ENCODE assay signal across 9 cellular contexts in genomic region chr18:63951302-63951705, GRCh38. TPM values are rescaled to one million over a fixed set of nuclear protein-coding genes. Genes with fewer than 3 reads are reported as not detected.
A peak's percentile ranks its signal among the peaks of the same experiment; 100 is the strongest.
DNase-seq lines count a peak whose midpoint lies in the region; ATAC-seq, FAIRE-seq and TF ChIP-seq lines count a peak whose summit lies in the region.
"Had no signal": no experiment of that assay in that cellular context is flagged by ENCODE, and none has a peak within 500 bp of the region (broad histone marks: within the 10 kb centered on the region; RNA-seq: fewer than 3 reads in every experiment).

No MANE protein-coding gene starts in this region.

- no peak overlapping the region for H3K4me3 ChIP-seq in left lung

- FAIRE-seq in RCC 7860 (lab: Jason Lieb, UNC): peak; percentile 71

- H3K36me3 ChIP-seq in left lung: no peaks in the 10 kb centered on the region

- ATAC-seq in HG02798 (IDR thresholded peaks at IDR 0.05; ENCODE audit: poor library complexity, unreplicated experiment) (peak; percentile 45), left cardiac atrium (no peak), left lung (no peak)
- peak; percentile 71 for ATAC-seq in stimulated activated naive CD8-positive, alpha-beta T cell treated with anti-CD3 and anti-CD28 coated beads, Interleukin-15, Interleukin-2, amounts not matched to agents 100 U/mL and 50 U/mL, for 24 hours

- no peak for TF ChIP-seq CTCF in left lung (IDR thresholded peaks at IDR 0.05)

- intact Hi-C loops in left cardiac atrium (cut with DNase I) (no loop called here), left lung (cut with DNase I) (no loop called here)

- peak; percentile 34 for DNase-seq in stimulated activated CD4-positive, alpha-beta T cell treated with anti-CD3 and anti-CD28 coated beads, Interleukin-1b, Interleukin-23, amount 100 ng/mL, for 48 hours
- DNase-seq in stimulated activated CD4-positive, alpha-beta T cell treated with anti-CD3 and anti-CD28 coated beads, Interleukin-12 subunit alpha, Interleukin-12 subunit beta, amount 100 ng/mL, for 4 hours: no peak
- DNase-seq in RCC 7860 (ENCODE audit: low spot score): no peak
- peak; percentile 30 for DNase-seq in stimulated activated naive CD8-positive, alpha-beta T cell treated with anti-CD3 and anti-CD28 coated beads, Interleukin-15, Interleukin-2, amounts not matched to agents 100 U/mL and 50 U/mL, for 24 hours
- DNase-seq in left cardiac atrium: no peak
- no peak for DNase-seq in C1 segment of cervical spinal cord (lab: John Stamatoyannopoulos, UW)
- no peak for DNase-seq in left lung

- peaks cover 7 to 12% of the 10 kb centered on the region in 2 donors for H3K4me1 ChIP-seq in left lung

- no peaks in the 10 kb centered on the region for H3K27me3 ChIP-seq in left lung

- no peaks in the 10 kb centered on the region for H3K9me3 ChIP-seq in left lung

- no peak overlapping the region for H3K27ac ChIP-seq in left lung
- H3K27ac ChIP-seq: VCaP had no signal

RNA-seq across cellular contexts. Expression of gene HMSD, which starts 2.2 kb away (rescaled TPM):
- total RNA-seq in left cardiac atrium (under 1 TPM in 1 of 2 donors, not detected in 1; 0.09 TPM), left lung (10 to 100 TPM in 1 of 2 donors, 1 to 10 TPM in 1; 4.7 to 10.8 TPM)

RNA-seq across cellular contexts. Expression of gene SERPINB8, which starts 18.6 kb away (rescaled TPM):
- total RNA-seq in left cardiac atrium: 10 to 100 TPM in 1 of 2 donors, 1 to 10 TPM in 1; 3.5 to 10.8 TPM
- 10 to 100 TPM; 16.9 to 26.7 TPM for total RNA-seq in left lung

RNA-seq across cellular contexts. Expression of gene SERPINB10, which starts 43.5 kb away (rescaled TPM):
- total RNA-seq in left cardiac atrium (not detected), left lung (under 1 TPM in 1 of 2 donors, not detected in 1; 0.58 TPM)

Comparison
In these comparisons a context has a peak if more than half of its experiments do, and no peak if none do; other contexts are left out.
1. DNase-seq: peak in stimulated activated CD4-positive, alpha-beta T cell treated with anti-CD3 and anti-CD28 coated beads, Interleukin-1b, Interleukin-23, amount 100 ng/mL, for 48 hours (single experiment) and stimulated activated naive CD8-positive, alpha-beta T cell treated with anti-CD3 and anti-CD28 coated beads, Interleukin-15, Interleukin-2, amounts not matched to agents 100 U/mL and 50 U/mL, for 24 hours (single experiment); none in stimulated activated CD4-positive, alpha-beta T cell treated with anti-CD3 and anti-CD28 coated beads, Interleukin-12 subunit alpha, Interleukin-12 subunit beta, amount 100 ng/mL, for 4 hours (single experiment), RCC 7860 (single experiment), left cardiac atrium (single experiment), C1 segment of cervical spinal cord (0 of 14) and left lung (0 of 2).
2. ATAC-seq: peak in HG02798 (single experiment) and stimulated activated naive CD8-positive, alpha-beta T cell treated with anti-CD3 and anti-CD28 coated beads, Interleukin-15, Interleukin-2, amounts not matched to agents 100 U/mL and 50 U/mL, for 24 hours (single experiment); none in left cardiac atrium (0 of 2) and left lung (single experiment).